In the genomic region with DNA sequence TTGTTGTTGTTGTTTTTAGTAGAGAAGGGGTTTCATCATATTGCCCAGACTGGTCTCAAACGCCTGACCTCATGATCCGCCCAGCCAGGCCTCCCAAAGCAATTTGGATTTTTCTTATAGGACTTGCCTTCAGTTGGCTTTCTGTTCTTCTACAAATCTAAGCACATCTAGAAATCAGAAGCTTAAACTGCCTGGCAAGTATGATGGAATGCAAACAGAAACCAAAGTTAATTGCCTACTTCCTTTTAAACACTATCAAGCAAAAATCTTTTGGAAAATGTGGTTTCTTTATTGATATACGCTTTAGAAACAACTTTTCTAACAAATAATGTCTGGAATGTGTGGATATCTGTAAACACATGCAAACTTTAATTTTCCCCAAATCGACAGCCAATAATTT, we compare ENCODE assay signal across 14 cellular contexts.
DNase-seq lines count a peak whose midpoint lies in the region; ATAC-seq, FAIRE-seq and TF ChIP-seq lines count a peak whose summit lies in the region.
"Had no signal": no experiment of that assay in that cellular context is flagged by ENCODE, and none has a peak within 500 bp of the region (broad histone marks: within the 10 kb centered on the region; RNA-seq: fewer than 3 reads in every experiment).

No MANE protein-coding gene starts in this region.

- H3K4me1 Mint-ChIP-seq in nephron, result peaks cover 26% of the 10 kb centered on the region
- H3K4me1 Mint-ChIP-seq in T-helper 2 cell treated with Interferon-gamma antibody and Interleukin-4, amounts not matched to agents 5 μg/mL and 100 μg/mL, for 36 hours (ENCODE audit: low read depth), result peaks cover under 1% of the 10 kb centered on the region

- no peak overlapping the region for H3K4me3 Mint-ChIP-seq in nephron
- H3K4me3 Mint-ChIP-seq in T-helper 2 cell treated with Interferon-gamma antibody and Interleukin-4, amounts not matched to agents 5 μg/mL and 100 μg/mL, for 36 hours, result no peak overlapping the region

- dilution Hi-C loops in endothelial cell of umbilical vein (cut with MboI; ENCODE audit: extremely low pct_ligation_motif_present, low sequenced_read_pairs), result no loop called here

- intact Hi-C loops in endothelial cell of umbilical vein (cut with micrococcal nuclease), result no loop called here

- H3K27ac ChIP-seq in endothelial cell of umbilical vein (ENCODE audit: insufficient read depth, low read depth, low read length), result no peak overlapping the region
- H3K27ac ChIP-seq: ascending aorta, WERI-Rb-1 had no signal

- ATAC-seq in GM19023 (IDR thresholded peaks at IDR 0.05; ENCODE audit: unreplicated experiment), result no peak

- peaks cover 16% of the 10 kb centered on the region for H3K4me1 ChIP-seq in endothelial cell of umbilical vein (ENCODE audit: control insufficient read depth, extremely low read depth, insufficient read depth, low read length)
- H3K4me1 ChIP-seq: ascending aorta had no signal

- no peak for TF ChIP-seq POLR2A in endothelial cell of umbilical vein (IDR thresholded peaks at IDR 0.05; ENCODE audit: low read depth, low read length)

- peak; percentile 47 for DNase-seq in EL
- peak; percentile 52 to 79 for DNase-seq in NOMO-1 (lab: John Stamatoyannopoulos, UW; ENCODE audit: unreplicated experiment in 2 of 2)
- peak; percentile 43 for DNase-seq in endothelial cell of umbilical vein (ENCODE audit: low read depth, low spot score)
- no peak for DNase-seq in T-helper 2 cell treated with Interferon-gamma antibody and Interleukin-4, amounts not matched to agents 5 μg/mL and 100 μg/mL, for 36 hours (ENCODE audit: low spot score)
- no peak for DNase-seq in GM10266 (ENCODE audit: extremely low spot score)
- DNase-seq in GF-D8 (lab: John Stamatoyannopoulos, UW), result no peak
- DNase-seq: activated effector memory CD4-positive, alpha-beta T cell treated with anti-CD3 and anti-CD28 coated beads, Interleukin-2, amount 50 U/mL, for 16 hours; MM.1S; SW 1271; WERI-Rb-1 had no signal

- TF ChIP-seq CTCF in endothelial cell of umbilical vein (IDR thresholded peaks at IDR 0.05; ENCODE audit: extremely low read depth in 1 of 2, insufficient read depth in 1 of 2, low read depth in 1 of 2, low read length in 2 of 2) (no peak), nephron (IDR thresholded peaks at IDR 0.05; ENCODE audit: unreplicated experiment in 3 of 3) (no peak), GM10266 (IDR thresholded peaks at IDR 0.05; ENCODE audit: control insufficient read depth, insufficient read depth, low read depth, missing control alignments) (no peak)

- no peaks in the 10 kb centered on the region for H3K9me3 Mint-ChIP-seq in nephron
- no peaks in the 10 kb centered on the region for H3K9me3 Mint-ChIP-seq in T-helper 2 cell treated with Interferon-gamma antibody and Interleukin-4, amounts not matched to agents 5 μg/mL and 100 μg/mL, for 36 hours

- peak; percentile 85 for FAIRE-seq in endothelial cell of umbilical vein (lab: Jason Lieb, UNC)

- peaks cover 2% of the 10 kb centered on the region for H4K20me1 ChIP-seq in endothelial cell of umbilical vein (replicated peaks; ENCODE audit: control insufficient read depth, extremely low read depth, insufficient read depth, low read length)

- H3K27me3 ChIP-seq in endothelial cell of umbilical vein (ENCODE audit: control insufficient read depth in 2 of 2, insufficient read depth in 2 of 2, low read length in 2 of 2), result no peaks in the 10 kb centered on the region
- H3K27me3 ChIP-seq: ascending aorta had no signal

- CTCF ChIA-PET in endothelial cell of umbilical vein (lab: Charles Lee), result interaction anchor here (1.3 kb wide), 1 partner anchor 127 kb away, joined by 4 read pairs; no protein-coding TSS in a partner anchor

- H3K27me3 Mint-ChIP-seq in nephron (ENCODE audit: low read depth), result no peaks in the 10 kb centered on the region
- H3K27me3 Mint-ChIP-seq in T-helper 2 cell treated with Interferon-gamma antibody and Interleukin-4, amounts not matched to agents 5 μg/mL and 100 μg/mL, for 36 hours (ENCODE audit: low read depth), result peaks cover 5% of the 10 kb centered on the region
- H3K27me3 Mint-ChIP-seq: progenitor cell of endocrine pancreas had no signal

- POLR2A ChIA-PET in endothelial cell of umbilical vein (lab: Charles Lee), result no interaction called here

- H2AFZ ChIP-seq in endothelial cell of umbilical vein (ENCODE audit: low read depth, low read length), result no peak overlapping the region

- no peaks in the 10 kb centered on the region for H3K36me3 Mint-ChIP-seq in nephron (ENCODE audit: low read depth)
- no peaks in the 10 kb centered on the region for H3K36me3 Mint-ChIP-seq in T-helper 2 cell treated with Interferon-gamma antibody and Interleukin-4, amounts not matched to agents 5 μg/mL and 100 μg/mL, for 36 hours (ENCODE audit: low read depth)

- H3K9ac ChIP-seq in endothelial cell of umbilical vein (replicated peaks; ENCODE audit: extremely low read depth, insufficient read depth, low read length), result no peak overlapping the region

- H3K27ac Mint-ChIP-seq in nephron, result peak overlapping the region; percentile 0 to 72 (median 31)
- no peak overlapping the region for H3K27ac Mint-ChIP-seq in T-helper 2 cell treated with Interferon-gamma antibody and Interleukin-4, amounts not matched to agents 5 μg/mL and 100 μg/mL, for 36 hours

- H3K9me3 ChIP-seq in endothelial cell of umbilical vein (replicated peaks; ENCODE audit: control insufficient read depth, insufficient read depth, low read length), result no peaks in the 10 kb centered on the region
- H3K9me3 ChIP-seq: ascending aorta had no signal

- no peak overlapping the region for H3K4me3 ChIP-seq in endothelial cell of umbilical vein (replicated peaks in 1 of 3; ENCODE audit: insufficient read depth in 1 of 3, low read depth in 1 of 3, low read length in 3 of 3)
- H3K4me3 ChIP-seq: ascending aorta had no signal

- no TSS peak for BruUV-seq in endothelial cell of umbilical vein (replicated peaks; lab: Mats Ljungman, UMichigan)

- peak overlapping the region; percentile 65 for H3K4me2 ChIP-seq in endothelial cell of umbilical vein (ENCODE audit: insufficient read depth, low read length)

- no peaks in the 10 kb centered on the region for H3K9me1 ChIP-seq in endothelial cell of umbilical vein (replicated peaks; ENCODE audit: control insufficient read depth, extremely low read depth, insufficient read depth, low read length)

- no peaks in the 10 kb centered on the region for H3K36me3 ChIP-seq in endothelial cell of umbilical vein (ENCODE audit: control insufficient read depth in 2 of 2, extremely low read depth in 1 of 2, insufficient read depth in 2 of 2, low read length in 2 of 2)
- H3K36me3 ChIP-seq: ascending aorta, WERI-Rb-1 had no signal

- H3K79me2 ChIP-seq in endothelial cell of umbilical vein (ENCODE audit: control insufficient read depth, insufficient read depth, low read length), result peaks cover 18% of the 10 kb centered on the region

TF ChIP-seq in endothelial cell of umbilical vein, 7 proteins besides CTCF, POLR2A, EP300 and RAD21:
- TF ChIP-seq MYC (IDR thresholded peaks at IDR 0.05; ENCODE audit: low read depth, low read length) (no peak), POLR2AphosphoS5 (IDR thresholded peaks at IDR 0.05; ENCODE audit: insufficient read depth, low read depth, low read length) (no peak), JUN (IDR thresholded peaks at IDR 0.05; ENCODE audit: borderline replicate concordance, insufficient read depth, insufficient read length, low read depth) (no peak), GATA2 (IDR thresholded peaks at IDR 0.05; ENCODE audit: insufficient read depth, insufficient read length, low read depth, low read length) (no peak), FOS (IDR thresholded peaks at IDR 0.05; ENCODE audit: borderline replicate concordance, insufficient read depth, low read length) (no peak), EZH2 (IDR thresholded peaks at IDR 0.05; ENCODE audit: borderline replicate concordance, low read depth, low read length, severe bottlenecking) (no peak)
- TF ChIP-seq, protein P1, sequence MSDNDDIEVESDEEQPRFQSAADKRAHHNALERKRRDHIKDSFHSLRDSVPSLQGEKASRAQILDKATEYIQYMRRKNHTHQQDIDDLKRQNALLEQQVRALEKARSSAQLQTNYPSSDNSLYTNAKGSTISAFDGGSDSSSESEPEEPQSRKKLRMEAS (IDR thresholded peaks at IDR 0.05; ENCODE audit: insufficient read depth, insufficient read length), result no peak
TF ChIP-seq in endothelial cell of umbilical vein: peak in this region for 0.

Comparison
In these comparisons a context has a peak if more than half of its experiments do, and no peak if none do; other contexts are left out.
1. DNase-seq: peak in EL (single experiment), NOMO-1 (2 of 2) and endothelial cell of umbilical vein (single experiment); none in T-helper 2 cell treated with Interferon-gamma antibody and Interleukin-4, amounts not matched to agents 5 μg/mL and 100 μg/mL, for 36 hours (single experiment), GM10266 (single experiment) and GF-D8 (single experiment).